19 cellular contexts compared by ENCODE assay signal in the genomic region with DNA sequence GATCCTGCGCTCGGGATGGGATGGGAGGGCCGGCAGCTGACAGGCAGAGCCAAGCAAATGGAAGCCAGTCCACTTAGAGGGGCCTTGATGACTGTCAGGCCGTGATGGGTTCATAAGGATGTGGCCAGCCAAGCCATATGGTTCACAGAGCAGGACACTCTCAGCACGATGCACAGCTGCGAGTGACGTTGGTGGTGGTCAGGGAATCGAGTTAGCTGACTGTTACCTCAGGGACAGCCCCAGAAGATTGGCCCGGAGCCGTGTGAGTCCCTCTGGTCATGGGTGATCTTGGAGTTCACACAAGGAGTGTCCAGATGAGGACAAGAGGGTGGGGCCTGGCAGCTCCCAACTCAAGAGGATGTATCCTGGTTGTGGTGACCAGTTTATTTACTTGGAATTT.
"Had no signal": no experiment of that assay in that cellular context is flagged by ENCODE, and none has a peak within 500 bp of the region (broad histone marks: within the 10 kb centered on the region; RNA-seq: fewer than 3 reads in every experiment).

No MANE protein-coding gene starts in this region.

- H3K27ac ChIP-seq: dorsolateral prefrontal cortex, esophagus squamous epithelium, hepatocyte, testis had no signal

- ATAC-seq: activated naive CD4-positive, alpha-beta T cell treated with anti-CD3 and anti-CD28 coated beads, Interleukin-2, amount 50 U/mL, for 72 hours; sciatic nerve; WTC11 had no signal

- H3K4me1 ChIP-seq: testis had no signal

- H3K9me3 Mint-ChIP-seq: activated naive CD4-positive, alpha-beta T cell treated with anti-CD3 and anti-CD28 coated beads, Interleukin-2, amount 50 U/mL, for 72 hours; brain; central memory CD8-positive, alpha-beta T cell; immature natural killer cell had no signal

- H3K36me3 Mint-ChIP-seq: activated naive CD4-positive, alpha-beta T cell treated with anti-CD3 and anti-CD28 coated beads, Interleukin-2, amount 50 U/mL, for 72 hours; immature natural killer cell; naive B cell had no signal

- DNase-seq: activated T-cell treated with anti-CD3 and anti-CD28 coated beads, Interleukin-2, amount 50 U/mL, for 1 hour; aorta; dorsolateral prefrontal cortex; esophagus squamous epithelium; immature natural killer cell; kidney glomerular epithelial cell; naive B cell; occipital lobe; stimulated activated CD4-positive, alpha-beta T cell treated with anti-CD3 and anti-CD28 coated beads, Interleukin-15, amount 100 ng/mL, for 24 hours; stimulated activated naive CD4-positive, alpha-beta T cell; T-helper 9 cell; testis had no signal

- H3K4me2 ChIP-seq: hepatocyte, smooth muscle cell had no signal

- H3K79me2 ChIP-seq: hepatocyte had no signal

- H3K4me3 Mint-ChIP-seq: brain; central memory CD8-positive, alpha-beta T cell; immature natural killer cell; naive B cell; WTC11 had no signal

- H3K9me3 ChIP-seq: esophagus squamous epithelium, testis had no signal

- H3K27me3 ChIP-seq: dorsolateral prefrontal cortex, esophagus squamous epithelium, hepatocyte, testis had no signal

- H3K4me3 ChIP-seq: dorsolateral prefrontal cortex, esophagus squamous epithelium, hepatocyte, smooth muscle cell, testis had no signal

- H3K4me1 Mint-ChIP-seq: central memory CD8-positive, alpha-beta T cell; immature natural killer cell; naive B cell had no signal

- H2AFZ ChIP-seq: hepatocyte had no signal

- H3K27ac Mint-ChIP-seq: activated naive CD4-positive, alpha-beta T cell treated with anti-CD3 and anti-CD28 coated beads, Interleukin-2, amount 50 U/mL, for 72 hours; brain; immature natural killer cell; naive B cell; WTC11 had no signal

- H3K27me3 Mint-ChIP-seq: brain had no signal
